18 cellular contexts compared by ENCODE assay signal in genomic region chr2:241038374-241039180, GRCh38. TPM values are rescaled to one million over a fixed set of nuclear protein-coding genes. Genes with fewer than 3 reads are reported as not detected.
DNase-seq lines count a peak whose midpoint lies in the region; ATAC-seq lines count a peak whose summit lies in the region.
"Had no signal": no experiment of that assay in that cellular context is flagged by ENCODE, and none has a peak within 500 bp of the region (broad histone marks: within the 10 kb centered on the region; RNA-seq: fewer than 3 reads in every experiment).

No MANE protein-coding gene starts in this region.

- DNase-seq in activated naive CD8-positive, alpha-beta T cell treated with anti-CD3 and anti-CD28 coated beads for 36 hours = no peak
- peak; percentile 5 for DNase-seq in iPS-NIHi7 (ENCODE audit: extremely low spot score)
- DNase-seq in stimulated activated naive B cell treated with anti-CD40 and anti-IgM and Interleukin-4, amounts not matched to agents 10 μg/mL and 1 μg/mL and 100 μg/mL, for 72 hours = no peak
- no peak for DNase-seq in stimulated activated CD4-positive, alpha-beta T cell treated with anti-CD3 and anti-CD28 coated beads, Interleukin-1b, Interleukin-23, amount 100 ng/mL, for 48 hours
- DNase-seq: activated CD4-positive, alpha-beta T cell treated with anti-CD3 and anti-CD28 coated beads, Interleukin-2, amount 50 U/mL, for 48 hours; COR-L47; DND-41; erythroblast; NCI-H1105; NCI-H2081 treated with DMSO at 0.1 percent for 48 hours; stimulated activated CD8-positive, alpha-beta memory T cell treated with anti-CD3 and anti-CD28 coated beads, Interleukin-4, amount 100 ng/mL, for 48 hours had no signal

- H3K36me3 Mint-ChIP-seq in activated naive CD8-positive, alpha-beta T cell = peaks cover 4% of the 10 kb centered on the region
- peaks cover 1% of the 10 kb centered on the region for H3K36me3 Mint-ChIP-seq in activated naive CD8-positive, alpha-beta T cell treated with anti-CD3 and anti-CD28 coated beads for 36 hours
- H3K36me3 Mint-ChIP-seq in IgD-negative memory B cell = peaks cover 3% of the 10 kb centered on the region
- peaks cover 0 to 8% of the 10 kb centered on the region in 2 donors for H3K36me3 Mint-ChIP-seq in stimulated activated naive B cell treated with anti-CD40 and anti-IgM and Interleukin-4, amounts not matched to agents 10 μg/mL and 1 μg/mL and 100 μg/mL, for 72 hours
- H3K36me3 Mint-ChIP-seq: mesothelial cell of epicardium had no signal

- no peaks in the 10 kb centered on the region for H3K9me3 Mint-ChIP-seq in activated naive CD8-positive, alpha-beta T cell (ENCODE audit: low read depth)
- peaks cover 2% of the 10 kb centered on the region for H3K9me3 Mint-ChIP-seq in activated naive CD8-positive, alpha-beta T cell treated with anti-CD3 and anti-CD28 coated beads for 36 hours
- peaks cover 0 to 1% (median 0%) of the 10 kb centered on the region in 3 donors for H3K9me3 Mint-ChIP-seq in IgD-negative memory B cell
- H3K9me3 Mint-ChIP-seq in stimulated activated naive B cell treated with anti-CD40 and anti-IgM and Interleukin-4, amounts not matched to agents 10 μg/mL and 1 μg/mL and 100 μg/mL, for 72 hours = no peaks in the 10 kb centered on the region
- H3K9me3 Mint-ChIP-seq: GM23338, mesothelial cell of epicardium had no signal

- H3K27me3 Mint-ChIP-seq in activated naive CD8-positive, alpha-beta T cell = no peaks in the 10 kb centered on the region
- H3K27me3 Mint-ChIP-seq in activated naive CD8-positive, alpha-beta T cell treated with anti-CD3 and anti-CD28 coated beads for 36 hours = no peaks in the 10 kb centered on the region
- H3K27me3 Mint-ChIP-seq in IgD-negative memory B cell = no peaks in the 10 kb centered on the region
- no peaks in the 10 kb centered on the region for H3K27me3 Mint-ChIP-seq in stimulated activated naive B cell treated with anti-CD40 and anti-IgM and Interleukin-4, amounts not matched to agents 10 μg/mL and 1 μg/mL and 100 μg/mL, for 72 hours

- H3K4me1 Mint-ChIP-seq in activated naive CD8-positive, alpha-beta T cell (ENCODE audit: low read depth) = peaks cover 25% of the 10 kb centered on the region
- peaks cover 24% of the 10 kb centered on the region for H3K4me1 Mint-ChIP-seq in activated naive CD8-positive, alpha-beta T cell treated with anti-CD3 and anti-CD28 coated beads for 36 hours
- H3K4me1 Mint-ChIP-seq in IgD-negative memory B cell = peaks cover 28 to 44% (median 39%) of the 10 kb centered on the region in 3 donors
- H3K4me1 Mint-ChIP-seq in stimulated activated naive B cell treated with anti-CD40 and anti-IgM and Interleukin-4, amounts not matched to agents 10 μg/mL and 1 μg/mL and 100 μg/mL, for 72 hours = peaks cover 43 to 72% of the 10 kb centered on the region in 2 donors
- H3K4me1 Mint-ChIP-seq: mesothelial cell of epicardium had no signal

- peak overlapping the region; percentile 50 for H3K27ac Mint-ChIP-seq in activated naive CD8-positive, alpha-beta T cell
- H3K27ac Mint-ChIP-seq in activated naive CD8-positive, alpha-beta T cell treated with anti-CD3 and anti-CD28 coated beads for 36 hours = no peak overlapping the region
- peak overlapping the region; percentile 89 to 96 (median 94) for H3K27ac Mint-ChIP-seq in IgD-negative memory B cell
- peak overlapping the region; percentile 95 for H3K27ac Mint-ChIP-seq in stimulated activated naive B cell treated with anti-CD40 and anti-IgM and Interleukin-4, amounts not matched to agents 10 μg/mL and 1 μg/mL and 100 μg/mL, for 72 hours
- H3K27ac Mint-ChIP-seq: GM23338, mesothelial cell of epicardium had no signal

- peak overlapping the region; percentile 76 for H3K4me3 Mint-ChIP-seq in activated naive CD8-positive, alpha-beta T cell
- H3K4me3 Mint-ChIP-seq in activated naive CD8-positive, alpha-beta T cell treated with anti-CD3 and anti-CD28 coated beads for 36 hours = no peak overlapping the region
- peak overlapping the region; percentile 75 to 96 (median 92) for H3K4me3 Mint-ChIP-seq in IgD-negative memory B cell
- H3K4me3 Mint-ChIP-seq in stimulated activated naive B cell treated with anti-CD40 and anti-IgM and Interleukin-4, amounts not matched to agents 10 μg/mL and 1 μg/mL and 100 μg/mL, for 72 hours = peak overlapping the region in 1 of 2 donors; percentile 86
- H3K4me3 Mint-ChIP-seq: mesothelial cell of epicardium had no signal

- ATAC-seq in stimulated activated naive B cell treated with anti-CD40 and anti-IgM and Interleukin-4, amounts not matched to agents 10 μg/mL and 1 μg/mL and 100 μg/mL, for 72 hours (replicated peaks) = no peak
- ATAC-seq in activated CD4-positive, CD25-positive, alpha-beta regulatory T cell treated with anti-CD3 and anti-CD28 coated beads, Interleukin-2, amount 50 U/mL, for 24 hours = no peak
- no peak for ATAC-seq in HG03095 (IDR thresholded peaks at IDR 0.05; ENCODE audit: unreplicated experiment)
- ATAC-seq: GM23338, SK-N-SH treated with all-trans-retinoic acid at 6 μM for 48 hours had no signal

RNA-seq across cellular contexts. Expression of gene SNED1, which starts 40.2 kb away (rescaled TPM):
- total RNA-seq in activated naive CD8-positive, alpha-beta T cell treated with anti-CD3 and anti-CD28 coated beads for 36 hours = 1 to 10 TPM in 1 of 2 experiments, under 1 TPM in 1; 0.91 to 1.0 TPM
- polyA plus RNA-seq in IgD-negative memory B cell = 17.0 TPM
